ENCODE assay signal across 18 cellular contexts in the genomic region with DNA sequence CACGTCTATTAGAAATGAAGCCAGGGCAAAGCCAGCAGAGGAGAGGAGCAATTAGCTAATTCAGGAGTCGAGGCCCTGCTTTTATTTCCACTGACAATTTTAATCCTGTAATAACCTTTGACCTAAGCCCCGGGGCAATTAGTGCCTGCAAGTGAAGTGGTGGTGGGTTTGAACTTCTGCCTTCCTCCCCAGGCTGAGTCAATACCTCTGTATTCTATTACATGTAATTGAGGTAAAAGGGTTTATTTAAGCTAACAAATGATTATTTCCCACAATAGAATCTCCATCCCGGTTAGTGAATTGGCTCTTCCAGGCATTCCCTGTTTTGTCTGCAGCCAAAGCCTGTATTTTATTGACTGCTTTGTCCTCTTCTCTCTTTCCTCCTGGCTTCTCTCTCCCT. TPM values are rescaled to one million over a fixed set of nuclear protein-coding genes. Genes with fewer than 3 reads are reported as not detected.
"Had no signal": no experiment of that assay in that cellular context is flagged by ENCODE, and none has a peak within 500 bp of the region (broad histone marks: within the 10 kb centered on the region; RNA-seq: fewer than 3 reads in every experiment).

No MANE protein-coding gene starts in this region.

- H3K4me3 Mint-ChIP-seq: activated CD4-positive, alpha-beta T cell treated with anti-CD3 and anti-CD28 coated beads for 36 hours; activated CD8-positive, alpha-beta T cell treated with anti-CD3 and anti-CD28 coated beads, Interleukin-2, amount 10 ng/mL, durations not matched to agents 7 days and 5 days; natural killer cell treated with Interleukin-12 subunit alpha and Interleukin-12 subunit beta and Interleukin-15 and Interleukin-18, amount 100 ng/mL, for 72 hours; stimulated activated naive B cell treated with anti-CD40 and anti-IgM and Interleukin-4, amounts not matched to agents 10 μg/mL and 1 μg/mL and 100 μg/mL, for 72 hours had no signal

- H3K9me3 Mint-ChIP-seq: natural killer cell treated with Interleukin-12 subunit alpha and Interleukin-12 subunit beta and Interleukin-15 and Interleukin-18, amount 100 ng/mL, for 72 hours; stimulated activated naive B cell treated with anti-CD40 and anti-IgM and Interleukin-4, amounts not matched to agents 10 μg/mL and 1 μg/mL and 100 μg/mL, for 72 hours had no signal

- H3K27me3 ChIP-seq: ascending aorta, tibial nerve had no signal

- H3K4me3 ChIP-seq: ascending aorta, psoas muscle, spleen, tibial nerve had no signal

- DNase-seq: activated CD4-positive, alpha-beta T cell treated with anti-CD3 and anti-CD28 coated beads for 36 hours; activated CD8-positive, alpha-beta memory T cell treated with anti-CD3 and anti-CD28 coated beads, Interleukin-2, amount 50 U/mL, for 48 hours; activated CD8-positive, alpha-beta T cell treated with anti-CD3 and anti-CD28 coated beads, Interleukin-2, amount 10 ng/mL, durations not matched to agents 7 days and 5 days; activated naive CD4-positive, alpha-beta T cell; psoas muscle; spleen; stimulated activated CD4-positive, alpha-beta T cell treated with anti-CD3 and anti-CD28 coated beads, Interleukin-1b, Interleukin-23, amount 100 ng/mL, for 48 hours; stimulated activated naive B cell treated with anti-CD40 and anti-IgM and Interleukin-4, amounts not matched to agents 10 μg/mL and 1 μg/mL and 100 μg/mL, for 72 hours; T1000 had no signal

- H3K36me3 ChIP-seq: ascending aorta, spleen, tibial nerve had no signal

- H3K4me1 Mint-ChIP-seq: activated CD4-positive, alpha-beta T cell treated with anti-CD3 and anti-CD28 coated beads for 36 hours; stimulated activated naive B cell treated with anti-CD40 and anti-IgM and Interleukin-4, amounts not matched to agents 10 μg/mL and 1 μg/mL and 100 μg/mL, for 72 hours had no signal

- H3K36me3 Mint-ChIP-seq: natural killer cell treated with Interleukin-12 subunit alpha and Interleukin-12 subunit beta and Interleukin-15 and Interleukin-18, amount 100 ng/mL, for 72 hours; stimulated activated naive B cell treated with anti-CD40 and anti-IgM and Interleukin-4, amounts not matched to agents 10 μg/mL and 1 μg/mL and 100 μg/mL, for 72 hours had no signal

- ATAC-seq: activated CD4-positive, alpha-beta T cell treated with anti-CD3 and anti-CD28 coated beads for 36 hours; activated CD8-positive, alpha-beta T cell treated with anti-CD3 and anti-CD28 coated beads, Interleukin-2, amount 10 ng/mL, durations not matched to agents 7 days and 5 days; esophagus mucosa; natural killer cell treated with Interleukin-12 subunit alpha and Interleukin-12 subunit beta and Interleukin-15 and Interleukin-18, amount 100 ng/mL, for 72 hours; psoas muscle; sciatic nerve; stimulated activated naive B cell treated with anti-CD40 and anti-IgM and Interleukin-4, amounts not matched to agents 10 μg/mL and 1 μg/mL and 100 μg/mL, for 72 hours had no signal

- H3K9me3 ChIP-seq: ascending aorta, psoas muscle had no signal

- H3K27ac ChIP-seq: ascending aorta, psoas muscle, spleen, tibial nerve, VCaP had no signal

- H3K27ac Mint-ChIP-seq: activated CD4-positive, alpha-beta T cell treated with anti-CD3 and anti-CD28 coated beads for 36 hours; activated CD8-positive, alpha-beta T cell treated with anti-CD3 and anti-CD28 coated beads, Interleukin-2, amount 10 ng/mL, durations not matched to agents 7 days and 5 days; natural killer cell treated with Interleukin-12 subunit alpha and Interleukin-12 subunit beta and Interleukin-15 and Interleukin-18, amount 100 ng/mL, for 72 hours; stimulated activated naive B cell treated with anti-CD40 and anti-IgM and Interleukin-4, amounts not matched to agents 10 μg/mL and 1 μg/mL and 100 μg/mL, for 72 hours had no signal

RNA-seq across cellular contexts. Expression of gene FGF18, which starts 49.9 kb away (rescaled TPM):
- total RNA-seq: activated CD4-positive, alpha-beta T cell treated with anti-CD3 and anti-CD28 coated beads for 36 hours; activated CD8-positive, alpha-beta T cell treated with anti-CD3 and anti-CD28 coated beads, Interleukin-2, amount 10 ng/mL, durations not matched to agents 7 days and 5 days; bronchial epithelial cell; dermis microvascular lymphatic vessel endothelial cell; lung microvascular endothelial cell had no signal
